19 cellular contexts compared by ENCODE assay signal in genomic region chr3:42852443-42852842, GRCh38. TPM values are rescaled to one million over a fixed set of nuclear protein-coding genes. Genes with fewer than 3 reads are reported as not detected.
A peak's percentile ranks its signal among the peaks of the same experiment; 100 is the strongest.
DNase-seq lines count a peak whose midpoint lies in the region; ATAC-seq, FAIRE-seq and TF ChIP-seq lines count a peak whose summit lies in the region.
"Had no signal": no experiment of that assay in that cellular context is flagged by ENCODE, and none has a peak within 500 bp of the region (broad histone marks: within the 10 kb centered on the region; RNA-seq: fewer than 3 reads in every experiment).

No MANE protein-coding gene starts in this region.

- no peak for TF ChIP-seq RAD21 in SK-N-SH (IDR thresholded peaks at IDR 0.05; ENCODE audit: low read length)
- no peak for TF ChIP-seq RAD21 in HepG2 (CRISPR knock-in tag; IDR thresholded peaks at IDR 0.05)

- H3K36me3 ChIP-seq in SK-N-SH (replicated peaks in 1 of 2; ENCODE audit: control insufficient read depth in 1 of 2, insufficient read depth in 2 of 2, low read length in 1 of 2) (no peaks in the 10 kb centered on the region), HepG2 (replicated peaks in 1 of 2; ENCODE audit: control insufficient read depth in 1 of 2, insufficient read depth in 2 of 2, low read length in 2 of 2) (no peaks in the 10 kb centered on the region), suprapubic skin (no peaks in the 10 kb centered on the region)

- H3K4me3 Mint-ChIP-seq in central memory CD8-positive, alpha-beta T cell = no peak overlapping the region
- H3K4me3 Mint-ChIP-seq: T-helper 2 cell treated with Interferon-gamma antibody and Interleukin-4, amounts not matched to agents 5 μg/mL and 100 μg/mL, for 36 hours had no signal

- H3K27ac ChIP-seq in SK-N-SH (ENCODE audit: low read depth in 2 of 2, low read length in 1 of 2) = peak overlapping the region in 1 of 2 experiments; percentile 69; a peak in 2 of 4 replicates
- peak overlapping the region; percentile 98 for H3K27ac ChIP-seq in HepG2 (ENCODE audit: extremely low read length, insufficient read depth, low read length)
- peak overlapping the region; percentile 40 for H3K27ac ChIP-seq in suprapubic skin
- H3K27ac ChIP-seq: C4-2B, epithelial cell of prostate had no signal

- 21% methylated on average over 2 of the region's 2 CpGs for WGBS in SK-N-SH (ENCODE audit: low lambda C conversion rate)
- WGBS in HepG2 (ENCODE audit: low lambda C conversion rate) = 31% methylated on average over 2 of the region's 2 CpGs
- WGBS in suprapubic skin = 40% methylated on average over 2 of the region's 2 CpGs

- peak overlapping the region; percentile 21 for H3K27ac Mint-ChIP-seq in central memory CD8-positive, alpha-beta T cell (ENCODE audit: low read depth)
- H3K27ac Mint-ChIP-seq: T-helper 2 cell treated with Interferon-gamma antibody and Interleukin-4, amounts not matched to agents 5 μg/mL and 100 μg/mL, for 36 hours had no signal

- no TSS peak for BruUV-seq in HepG2 (replicated peaks; lab: Mats Ljungman, UMichigan)

- no peaks in the 10 kb centered on the region for H3K9me2 ChIP-seq in SK-N-SH

- DNase-seq in SK-N-SH (peak; percentile 23), HepG2 (ENCODE audit: low spot score) (no peak), suprapubic skin (ENCODE audit: low spot score in 2 of 2) (peak in 1 of 2 donors; percentile 78), mesenteric fat pad (ENCODE audit: low spot score) (no peak), NCI-H1105 treated with DMSO at 0.1 percent for 48 hours (lab: John Stamatoyannopoulos, UW) (no peak), GM20000 (ENCODE audit: low spot score) (no peak)
- DNase-seq in central memory CD8-positive, alpha-beta T cell (ENCODE audit: low spot score in 2 of 2) = no peak
- DNase-seq: activated CD4-positive, alpha-beta T cell treated with anti-CD3 and anti-CD28 coated beads for 4 hours; activated T-cell treated with anti-CD3 and anti-CD28 coated beads, Interleukin-2, amount 50 U/mL, for 1 hour; GOT3; MV-4-11; NCI-H2171 treated with DMSO at 0.1 percent for 48 hours; stimulated activated naive CD4-positive, alpha-beta T cell treated with Interleukin-2 at 50 U/mL for 16 hours had no signal

- POLR2A ChIA-PET in SK-N-SH (lab: Yijun Ruan, JAX) (no interaction called here), HepG2 (lab: Yijun Ruan, JAX) (interaction anchor here (1.2 to 2.1 kb wide), 5 partner anchors 13 to 25 kb away, joined by 4 to 10 read pairs (median 6); partner anchors contain the start of gene CYP8B1)

- intact Hi-C loops in HepG2 (cut with micrococcal nuclease; ENCODE audit: unreplicated experiment) = no loop called here

- H3F3A ChIP-seq in SK-N-SH (replicated peaks; ENCODE audit: insufficient read depth) = no peaks in the 10 kb centered on the region

- no peaks in the 10 kb centered on the region for H3K36me3 Mint-ChIP-seq in central memory CD8-positive, alpha-beta T cell (ENCODE audit: insufficient read depth)

- CTCF ChIA-PET in SK-N-SH (lab: Yijun Ruan, JAX) = interaction anchor here (0.7 to 3.8 kb wide), 5 partner anchors 9 to 35 kb away, joined by 3 to 21 read pairs (median 3); partner anchors contain the start of gene CYP8B1
- CTCF ChIA-PET in HepG2 (lab: Yijun Ruan, JAX; ENCODE audit: low intra/inter-chr PET ratio, low total read pairs) = no interaction called here

- H3K9me3 Mint-ChIP-seq in central memory CD8-positive, alpha-beta T cell = no peaks in the 10 kb centered on the region
- H3K9me3 Mint-ChIP-seq: T-helper 2 cell treated with Interferon-gamma antibody and Interleukin-4, amounts not matched to agents 5 μg/mL and 100 μg/mL, for 36 hours had no signal

- peaks cover 8% of the 10 kb centered on the region; the same call in 1 of the 2 replicates for H3K27me3 ChIP-seq in SK-N-SH (ENCODE audit: insufficient read depth)
- H3K27me3 ChIP-seq in HepG2 (ENCODE audit: control insufficient read depth in 1 of 2, insufficient read depth in 2 of 2, low read length in 2 of 2) = no peaks in the 10 kb centered on the region
- H3K27me3 ChIP-seq in suprapubic skin = no peaks in the 10 kb centered on the region

- H3K79me2 ChIP-seq in SK-N-SH (ENCODE audit: insufficient read depth) = no peaks in the 10 kb centered on the region
- H3K79me2 ChIP-seq in HepG2 (ENCODE audit: insufficient read depth, low read length) = no peaks in the 10 kb centered on the region

- H3K4me3 ChIP-seq in SK-N-SH (ENCODE audit: low read depth in 2 of 2, low read length in 1 of 2) = no peak overlapping the region
- H3K4me3 ChIP-seq in HepG2 (replicated peaks in 1 of 3; ENCODE audit: insufficient read depth in 1 of 3, low read depth in 2 of 3, low read length in 3 of 3) = no peak overlapping the region
- no peak overlapping the region for H3K4me3 ChIP-seq in suprapubic skin
- H3K4me3 ChIP-seq: lung had no signal

- no peak for TF ChIP-seq POLR2A in HepG2 (IDR thresholded peaks at IDR 0.05; ENCODE audit: insufficient read depth in 1 of 2, low read depth in 2 of 2, low read length in 2 of 2)
- TF ChIP-seq POLR2A in suprapubic skin (IDR thresholded peaks at IDR 0.05) = no peak

- TF ChIP-seq EP300 in SK-N-SH (IDR thresholded peaks at IDR 0.05; ENCODE audit: borderline replicate concordance in 1 of 2, low read depth in 1 of 2, low read length in 1 of 2) (no peak), HepG2 (IDR thresholded peaks at IDR 0.05; ENCODE audit: low read depth in 2 of 2, low read length in 2 of 2) (no peak), HepG2 (CRISPR knock-in tag; IDR thresholded peaks at IDR 0.05; ENCODE audit: borderline replicate concordance) (no peak), suprapubic skin (IDR thresholded peaks at IDR 0.05) (no peak)

- H3K4me2 ChIP-seq in SK-N-SH = no peak overlapping the region
- H3K4me2 ChIP-seq in HepG2 (ENCODE audit: low read depth, low read length) = peak overlapping the region; percentile 10

- no peak overlapping the region for H2AFZ ChIP-seq in SK-N-SH (ENCODE audit: low read depth)
- H2AFZ ChIP-seq in HepG2 (ENCODE audit: low read length) = no peak overlapping the region

- H3K4me1 ChIP-seq in SK-N-SH (ENCODE audit: control insufficient read depth in 1 of 2, insufficient read depth in 2 of 2, low read depth in 1 of 2, low read length in 1 of 2) (peaks cover 0 to 15% of the 10 kb centered on the region in 2 experiments; a peak in 1 of 4 replicates), HepG2 (ENCODE audit: insufficient read depth, low read length) (peaks cover 95% of the 10 kb centered on the region), suprapubic skin (peaks cover 13% of the 10 kb centered on the region)

- no peak for FAIRE-seq in HepG2 (lab: Jason Lieb, UNC)

- peaks cover 12% of the 10 kb centered on the region for H3K27me3 Mint-ChIP-seq in central memory CD8-positive, alpha-beta T cell

- no peaks in the 10 kb centered on the region for H4K20me1 ChIP-seq in SK-N-SH (ENCODE audit: insufficient read depth)
- no peaks in the 10 kb centered on the region for H4K20me1 ChIP-seq in HepG2 (ENCODE audit: insufficient read depth, low read length)

- peaks cover 5% of the 10 kb centered on the region for H3K4me1 Mint-ChIP-seq in central memory CD8-positive, alpha-beta T cell

- TF ChIP-seq CTCF in SK-N-SH (IDR thresholded peaks at IDR 0.05) = no peak
- TF ChIP-seq CTCF in HepG2 (CRISPR knock-in tag; IDR thresholded peaks at IDR 0.05) = no peak
- TF ChIP-seq CTCF in suprapubic skin (IDR thresholded peaks at IDR 0.05) = no peak
- TF ChIP-seq CTCF in GM20000 (IDR thresholded peaks at IDR 0.05; ENCODE audit: extremely low read depth, missing control alignments) = no peak

- H3K9ac ChIP-seq in SK-N-SH (no peak overlapping the region), HepG2 (ENCODE audit: insufficient read depth, low read depth, low read length) (peak overlapping the region; percentile 58)

- no peak for ATAC-seq in central memory CD8-positive, alpha-beta T cell (replicated peaks; ENCODE audit: extremely low read depth, poor library complexity, severe bottlenecking)
- ATAC-seq in HepG2 (no peak), HG03196 (IDR thresholded peaks at IDR 0.05; ENCODE audit: unreplicated experiment) (no peak)

- in situ Hi-C loops in HepG2 (cut with HindIII; ENCODE audit: extremely low pct_ligation_motif_present, low pct_unique_long_range_greater_than_20kb) = no loop called here

- no peaks in the 10 kb centered on the region for H3K9me3 ChIP-seq in SK-N-SH
- H3K9me3 ChIP-seq in HepG2 (ENCODE audit: low read length) = no peaks in the 10 kb centered on the region
- no peaks in the 10 kb centered on the region for H3K9me3 ChIP-seq in suprapubic skin

RNA-seq across cellular contexts. Expression of gene CYP8B1, which starts 23.2 kb away (rescaled TPM):
- polyA plus RNA-seq in SK-N-SH (2012; rRNA removed) = not detected in 2 replicates
- polyA plus RNA-seq in SK-N-SH (2012; cell fraction: cytosol; rRNA removed) = not detected in 2 replicates
- polyA plus RNA-seq in SK-N-SH (2012; cell fraction: nucleus; rRNA removed) = not detected in 2 replicates
- 0.58 and 0.90 TPM in 2 replicates for total RNA-seq in HepG2 (2016; rRNA removed; fragmentation: Illumina TruSeq; extraction: Trizol)
- total RNA-seq in HepG2 (2016; cell fraction: cytosol; rRNA removed; fragmentation: Illumina TruSeq; extraction: Trizol; ENCODE audit: low read depth) = 0.20 and 0.26 TPM in 2 replicates
- total RNA-seq in HepG2 (2016; cell fraction: insoluble cytoplasmic fraction; rRNA removed; fragmentation: Illumina TruSeq; extraction: Trizol) = 0.41 and 0.79 TPM in 2 replicates
- total RNA-seq in HepG2 (2016; cell fraction: membrane; rRNA removed; fragmentation: Illumina TruSeq; extraction: Trizol) = 0.25 and 0.41 TPM in 2 replicates
- 1.2 and 1.7 TPM in 2 replicates for total RNA-seq in HepG2 (2016; cell fraction: nucleus; rRNA removed; fragmentation: Illumina TruSeq; extraction: Trizol)
- polyA plus RNA-seq in HepG2 (2011; rRNA removed) = 2.0 and 2.8 TPM in 2 replicates
- 1.5 and 2.3 TPM in 2 replicates for polyA plus RNA-seq in HepG2 (2011; cell fraction: cytosol; rRNA removed)
- polyA plus RNA-seq in HepG2 (2011; cell fraction: nucleus; rRNA removed) = 0.79 and 1.8 TPM in 2 replicates
- polyA plus RNA-seq in HepG2 (2012) = 2.6 and 4.9 TPM in 2 replicates
- polyA plus RNA-seq in HepG2 (2016; cell fraction: cytosol; fragmentation: Illumina TruSeq; extraction: Trizol; ENCODE audit: low read depth) = 0.12 and 0.17 TPM in 2 replicates
- polyA plus RNA-seq in HepG2 (2016; cell fraction: insoluble cytoplasmic fraction; fragmentation: Illumina TruSeq; extraction: Trizol; ENCODE audit: low read depth) = 0.52 and 0.73 TPM in 2 replicates
- 0.31 and 0.44 TPM in 2 replicates for polyA plus RNA-seq in HepG2 (2016; cell fraction: membrane; fragmentation: Illumina TruSeq; extraction: Trizol; ENCODE audit: low read depth)
- polyA plus RNA-seq in HepG2 (2016; cell fraction: nucleus; fragmentation: Illumina TruSeq; extraction: Trizol; ENCODE audit: insufficient read depth, low read depth) = 1.5 and 2.0 TPM in 2 replicates
- 4.2 TPM in 1 of 2 replicates, not detected in the other for polyA minus RNA-seq in HepG2 (2011; rRNA and poly(A)+ RNA removed; ENCODE audit: low replicate concordance)
- polyA minus RNA-seq in HepG2 (2011; cell fraction: cytosol; rRNA and poly(A)+ RNA removed) = 2.0 and 3.6 TPM in 2 replicates
- 2.4 and 2.6 TPM in 2 replicates for polyA minus RNA-seq in HepG2 (2011; cell fraction: nucleus; rRNA and poly(A)+ RNA removed)
- total RNA-seq in suprapubic skin = not detected
- not detected for total RNA-seq in mesenteric fat pad
- total RNA-seq: Daoy had no signal

RNA-seq across cellular contexts. Expression of gene ACKR2, which starts 43.2 kb away (rescaled TPM):
- polyA plus RNA-seq in SK-N-SH (2012; rRNA removed) = 0.10 and 0.11 TPM in 2 replicates
- 0.03 and 0.09 TPM in 2 replicates for polyA plus RNA-seq in SK-N-SH (2012; cell fraction: cytosol; rRNA removed)
- 0.21 and 0.22 TPM in 2 replicates for polyA plus RNA-seq in SK-N-SH (2012; cell fraction: nucleus; rRNA removed)
- 1.1 TPM in 2 replicates for total RNA-seq in HepG2 (2016; rRNA removed; fragmentation: Illumina TruSeq; extraction: Trizol)
- 0.62 and 2.0 TPM in 2 replicates for total RNA-seq in HepG2 (2016; cell fraction: cytosol; rRNA removed; fragmentation: Illumina TruSeq; extraction: Trizol; ENCODE audit: low read depth)
- total RNA-seq in HepG2 (2016; cell fraction: insoluble cytoplasmic fraction; rRNA removed; fragmentation: Illumina TruSeq; extraction: Trizol) = 0.64 and 0.71 TPM in 2 replicates
- total RNA-seq in HepG2 (2016; cell fraction: membrane; rRNA removed; fragmentation: Illumina TruSeq; extraction: Trizol) = 1.1 and 1.2 TPM in 2 replicates
- total RNA-seq in HepG2 (2016; cell fraction: nucleus; rRNA removed; fragmentation: Illumina TruSeq; extraction: Trizol) = 1.1 and 2.7 TPM in 2 replicates
- polyA plus RNA-seq in HepG2 (2011; rRNA removed) = 1.9 and 2.6 TPM in 2 replicates
- 0.87 and 1.3 TPM in 2 replicates for polyA plus RNA-seq in HepG2 (2011; cell fraction: cytosol; rRNA removed)
- polyA plus RNA-seq in HepG2 (2011; cell fraction: nucleus; rRNA removed) = 1.9 and 2.1 TPM in 2 replicates
- polyA plus RNA-seq in HepG2 (2012) = 1.4 and 1.8 TPM in 2 replicates
- 0.19 and 0.42 TPM in 2 replicates for polyA plus RNA-seq in HepG2 (2016; cell fraction: cytosol; fragmentation: Illumina TruSeq; extraction: Trizol; ENCODE audit: low read depth)
- 0.44 and 0.74 TPM in 2 replicates for polyA plus RNA-seq in HepG2 (2016; cell fraction: insoluble cytoplasmic fraction; fragmentation: Illumina TruSeq; extraction: Trizol; ENCODE audit: low read depth)
- 0.29 and 0.34 TPM in 2 replicates for polyA plus RNA-seq in HepG2 (2016; cell fraction: membrane; fragmentation: Illumina TruSeq; extraction: Trizol; ENCODE audit: low read depth)
- 0.83 and 1.5 TPM in 2 replicates for polyA plus RNA-seq in HepG2 (2016; cell fraction: nucleus; fragmentation: Illumina TruSeq; extraction: Trizol; ENCODE audit: insufficient read depth, low read depth)
- polyA minus RNA-seq in HepG2 (2011; rRNA and poly(A)+ RNA removed; ENCODE audit: low replicate concordance) = 0.05 and 6.0 TPM in 2 replicates
- 3.0 and 3.5 TPM in 2 replicates for polyA minus RNA-seq in HepG2 (2011; cell fraction: cytosol; rRNA and poly(A)+ RNA removed)
- polyA minus RNA-seq in HepG2 (2011; cell fraction: nucleus; rRNA and poly(A)+ RNA removed) = 3.5 and 6.0 TPM in 2 replicates
- total RNA-seq in suprapubic skin = 1 to 10 TPM; 1.2 to 6.6 (median 3.4) TPM
- 5.6 TPM for total RNA-seq in mesenteric fat pad

RNA-seq across cellular contexts. Expression of gene HIGD1A, which starts 48.2 kb away (rescaled TPM):
- polyA plus RNA-seq in SK-N-SH (2012; rRNA removed) (72.1 and 112 TPM in 2 replicates), HepG2 (2011; rRNA removed) (175 and 222 TPM in 2 replicates)
- polyA plus RNA-seq in SK-N-SH (2012; cell fraction: cytosol; rRNA removed) = 147 and 222 TPM in 2 replicates
- 13.6 and 31.7 TPM in 2 replicates for polyA plus RNA-seq in SK-N-SH (2012; cell fraction: nucleus; rRNA removed)
- total RNA-seq in HepG2 (2016; rRNA removed; fragmentation: Illumina TruSeq; extraction: Trizol) (253 and 379 TPM in 2 replicates), suprapubic skin (10 to 100 TPM; 46.8 to 91.9 (median 81.4) TPM), mesenteric fat pad (97.4 TPM)
- 47.7 and 48.6 TPM in 2 replicates for total RNA-seq in HepG2 (2016; cell fraction: cytosol; rRNA removed; fragmentation: Illumina TruSeq; extraction: Trizol; ENCODE audit: low read depth)
- 250 and 416 TPM in 2 replicates for total RNA-seq in HepG2 (2016; cell fraction: insoluble cytoplasmic fraction; rRNA removed; fragmentation: Illumina TruSeq; extraction: Trizol)
- total RNA-seq in HepG2 (2016; cell fraction: membrane; rRNA removed; fragmentation: Illumina TruSeq; extraction: Trizol) = 136 and 157 TPM in 2 replicates
- total RNA-seq in HepG2 (2016; cell fraction: nucleus; rRNA removed; fragmentation: Illumina TruSeq; extraction: Trizol) = 98.8 and 101 TPM in 2 replicates
- 84.7 and 175 TPM in 2 replicates for polyA plus RNA-seq in HepG2 (2011; cell fraction: cytosol; rRNA removed)
- 20.5 and 47.2 TPM in 2 replicates for polyA plus RNA-seq in HepG2 (2011; cell fraction: nucleus; rRNA removed)
- polyA plus RNA-seq in HepG2 (2012) = 196 and 210 TPM in 2 replicates
- polyA plus RNA-seq in HepG2 (2016; cell fraction: cytosol; fragmentation: Illumina TruSeq; extraction: Trizol; ENCODE audit: low read depth) = 58.2 and 60.2 TPM in 2 replicates
- 380 and 413 TPM in 2 replicates for polyA plus RNA-seq in HepG2 (2016; cell fraction: insoluble cytoplasmic fraction; fragmentation: Illumina TruSeq; extraction: Trizol; ENCODE audit: low read depth)
- polyA plus RNA-seq in HepG2 (2016; cell fraction: membrane; fragmentation: Illumina TruSeq; extraction: Trizol; ENCODE audit: low read depth) = 121 and 132 TPM in 2 replicates
- 141 TPM in 2 replicates for polyA plus RNA-seq in HepG2 (2016; cell fraction: nucleus; fragmentation: Illumina TruSeq; extraction: Trizol; ENCODE audit: insufficient read depth, low read depth)
- polyA minus RNA-seq in HepG2 (2011; rRNA and poly(A)+ RNA removed; ENCODE audit: low replicate concordance) = 17.0 and 26.1 TPM in 2 replicates
- 99.1 and 123 TPM in 2 replicates for polyA minus RNA-seq in HepG2 (2011; cell fraction: cytosol; rRNA and poly(A)+ RNA removed)
- polyA minus RNA-seq in HepG2 (2011; cell fraction: nucleus; rRNA and poly(A)+ RNA removed) = 38.9 and 61.0 TPM in 2 replicates

RNA-seq across cellular contexts. Expression of gene ZNF662, which starts 53.5 kb away (rescaled TPM):
- 0.30 and 0.44 TPM in 2 replicates for polyA plus RNA-seq in SK-N-SH (2012; rRNA removed)
- polyA plus RNA-seq in SK-N-SH (2012; cell fraction: cytosol; rRNA removed) = 0.18 and 0.28 TPM in 2 replicates
- polyA plus RNA-seq in SK-N-SH (2012; cell fraction: nucleus; rRNA removed) = 1.5 and 1.7 TPM in 2 replicates
- total RNA-seq in HepG2 (2016; rRNA removed; fragmentation: Illumina TruSeq; extraction: Trizol) = not detected in 2 replicates
- total RNA-seq in HepG2 (2016; cell fraction: cytosol; rRNA removed; fragmentation: Illumina TruSeq; extraction: Trizol; ENCODE audit: low read depth) = not detected in 2 replicates
- 0.02 TPM in 1 of 2 replicates, not detected in the other for total RNA-seq in HepG2 (2016; cell fraction: insoluble cytoplasmic fraction; rRNA removed; fragmentation: Illumina TruSeq; extraction: Trizol)
- total RNA-seq in HepG2 (2016; cell fraction: membrane; rRNA removed; fragmentation: Illumina TruSeq; extraction: Trizol) = not detected in 2 replicates
- not detected in 2 replicates for total RNA-seq in HepG2 (2016; cell fraction: nucleus; rRNA removed; fragmentation: Illumina TruSeq; extraction: Trizol)
- 0.05 TPM in 1 of 2 replicates, not detected in the other for polyA plus RNA-seq in HepG2 (2011; rRNA removed)
- polyA plus RNA-seq in HepG2 (2011; cell fraction: cytosol; rRNA removed) = not detected in 2 replicates
- not detected in 2 replicates for polyA plus RNA-seq in HepG2 (2011; cell fraction: nucleus; rRNA removed)
- not detected in 2 replicates for polyA plus RNA-seq in HepG2 (2012)
- polyA plus RNA-seq in HepG2 (2016; cell fraction: cytosol; fragmentation: Illumina TruSeq; extraction: Trizol; ENCODE audit: low read depth) = not detected in 2 replicates
- polyA plus RNA-seq in HepG2 (2016; cell fraction: insoluble cytoplasmic fraction; fragmentation: Illumina TruSeq; extraction: Trizol; ENCODE audit: low read depth) = not detected in 2 replicates
- polyA plus RNA-seq in HepG2 (2016; cell fraction: membrane; fragmentation: Illumina TruSeq; extraction: Trizol; ENCODE audit: low read depth) = not detected in 2 replicates
- not detected in 2 replicates for polyA plus RNA-seq in HepG2 (2016; cell fraction: nucleus; fragmentation: Illumina TruSeq; extraction: Trizol; ENCODE audit: insufficient read depth, low read depth)
- polyA minus RNA-seq in HepG2 (2011; rRNA and poly(A)+ RNA removed; ENCODE audit: low replicate concordance) = not detected in 2 replicates
- not detected in 2 replicates for polyA minus RNA-seq in HepG2 (2011; cell fraction: cytosol; rRNA and poly(A)+ RNA removed)
- 0.26 and 0.50 TPM in 2 replicates for polyA minus RNA-seq in HepG2 (2011; cell fraction: nucleus; rRNA and poly(A)+ RNA removed)
- 10 to 100 TPM; 12.7 to 34.4 (median 12.9) TPM for total RNA-seq in suprapubic skin
- total RNA-seq in mesenteric fat pad = 5.7 TPM
